ENCODE assay signal across 26 cellular contexts in the genomic region with DNA sequence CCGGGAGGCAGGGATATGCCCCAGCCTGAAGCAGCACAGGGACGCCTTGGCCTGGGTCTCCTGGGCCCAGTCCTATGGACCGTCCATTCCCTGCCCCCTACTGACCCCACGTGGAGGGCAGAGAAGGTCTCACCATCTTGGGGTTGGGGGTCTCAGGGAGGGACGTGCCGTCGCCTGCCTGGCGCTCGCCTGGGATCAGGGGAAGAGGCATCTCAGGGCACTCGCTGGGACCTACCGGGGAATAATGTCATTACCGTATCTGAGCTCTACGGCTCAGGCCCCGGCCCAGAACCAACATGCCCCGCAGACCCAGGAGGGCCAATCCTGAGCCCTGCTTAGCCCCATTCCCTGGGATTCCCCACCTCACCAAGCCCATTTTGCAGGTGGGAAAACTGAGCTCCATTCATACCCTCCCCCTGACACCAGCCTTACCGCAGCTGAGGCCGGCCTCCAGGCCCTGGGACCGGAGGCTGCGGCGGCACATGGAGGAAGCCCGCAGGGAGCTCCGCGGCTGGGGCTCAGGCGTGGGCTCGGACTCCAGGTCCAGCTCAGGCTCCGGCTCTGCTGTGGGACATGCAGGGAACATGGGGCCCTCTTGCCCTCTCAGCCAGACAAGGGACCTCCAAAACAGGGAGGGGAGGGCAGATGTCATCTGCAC. TPM values are rescaled to one million over a fixed set of nuclear protein-coding genes. Genes with fewer than 3 reads are reported as not detected.
"Had no signal": no experiment of that assay in that cellular context is flagged by ENCODE, and none has a peak within 500 bp of the region (broad histone marks: within the 10 kb centered on the region; RNA-seq: fewer than 3 reads in every experiment).

No MANE protein-coding gene starts in this region.

- H3K9me3 ChIP-seq: gastroesophageal sphincter, heart left ventricle, left lung, mucosa of descending colon, prostate gland, right atrium auricular region, sigmoid colon, spleen, testis, tibial artery, upper lobe of left lung, vagina had no signal

- FAIRE-seq: islet of Langerhans had no signal

- H3K4me1 ChIP-seq: gastroesophageal sphincter, heart left ventricle, left lung, prostate gland, right atrium auricular region, sigmoid colon, spleen, testis, tibial artery, upper lobe of left lung had no signal

- H3K4me3 ChIP-seq: dorsolateral prefrontal cortex, gastroesophageal sphincter, heart left ventricle, hepatocyte, left lung, mucosa of descending colon, prostate gland, right atrium auricular region, sigmoid colon, spleen, testis, tibial artery, upper lobe of left lung, vagina had no signal

- H3K27ac ChIP-seq: dorsolateral prefrontal cortex, gastroesophageal sphincter, heart left ventricle, hepatocyte, left lung, prostate gland, right atrium auricular region, sigmoid colon, spleen, testis, tibial artery, upper lobe of left lung, vagina had no signal

- H3K36me3 ChIP-seq: gastroesophageal sphincter, heart left ventricle, left lung, prostate gland, right atrium auricular region, sigmoid colon, spleen, tibial artery, upper lobe of left lung, vagina had no signal

- H3K4me2 ChIP-seq: hepatocyte had no signal

- DNase-seq: dorsolateral prefrontal cortex; effector CD4-positive, alpha-beta T cell; foreskin fibroblast; heart left ventricle; left cardiac atrium; mesenchymal stem cell; mucosa of descending colon; naive B cell; sigmoid colon; spleen; stimulated activated CD4-positive, alpha-beta T cell treated with anti-CD3 and anti-CD28 coated beads, Interleukin-4, amount 100 ng/mL, for 4 hours; stimulated activated naive CD8-positive, alpha-beta T cell treated with anti-CD3 and anti-CD28 coated beads, Interleukin-15, Interleukin-2, amounts not matched to agents 100 U/mL and 50 U/mL, for 24 hours; substantia nigra; testis; tibial artery; upper lobe of left lung had no signal

- ATAC-seq: gastroesophageal sphincter; heart left ventricle; left cardiac atrium; left lung; mucosa of descending colon; natural killer cell treated with Interleukin-12 subunit alpha and Interleukin-12 subunit beta and Interleukin-15 and Interleukin-18, amount 100 ng/mL, for 72 hours; stimulated activated memory B cell treated with anti-CD40 and anti-IgM and Interleukin-4, amounts not matched to agents 10 μg/mL and 1 μg/mL and 100 μg/mL, for 72 hours; stimulated activated naive CD8-positive, alpha-beta T cell treated with anti-CD3 and anti-CD28 coated beads, Interleukin-15, Interleukin-2, amounts not matched to agents 100 U/mL and 50 U/mL, for 24 hours had no signal

- H3K27me3 ChIP-seq: dorsolateral prefrontal cortex, heart left ventricle, hepatocyte, left lung, right atrium auricular region, sigmoid colon, spleen, testis, upper lobe of left lung, vagina had no signal

- H3K79me2 ChIP-seq: hepatocyte had no signal

- H2AFZ ChIP-seq: hepatocyte had no signal

RNA-seq across cellular contexts. Expression of a gene that starts 40.7 kb away (rescaled TPM):
- total RNA-seq: sigmoid colon, skeletal muscle tissue, vagina had no signal
